17 cellular contexts compared by ENCODE assay signal in genomic region chr12:124432376-124432775, GRCh38.
DNase-seq lines count a peak whose midpoint lies in the region; ATAC-seq and TF ChIP-seq lines count a peak whose summit lies in the region.
"Had no signal": no experiment of that assay in that cellular context is flagged by ENCODE, and none has a peak within 500 bp of the region (broad histone marks: within the 10 kb centered on the region; RNA-seq: fewer than 3 reads in every experiment).

No MANE protein-coding gene starts in this region.

- no peak overlapping the region for H2AFZ ChIP-seq in mammary epithelial cell (ENCODE audit: low read depth, low read length)

- TF ChIP-seq CTCF in MCF 10A (IDR thresholded peaks at IDR 0.05; ENCODE audit: unreplicated experiment) (no peak), mammary epithelial cell (conservative IDR thresholded peaks at IDR 0.05 in 1 of 2, IDR thresholded peaks at IDR 0.05 in 1 of 2; ENCODE audit: extremely low read depth in 1 of 2, insufficient read depth in 1 of 2, low read depth in 1 of 2, low read length in 2 of 2) (no peak), gastroesophageal sphincter (IDR thresholded peaks at IDR 0.05) (no peak), natural killer cell (IDR thresholded peaks at IDR 0.05) (no peak), upper lobe of right lung (IDR thresholded peaks at IDR 0.05) (no peak)

- no peak for TF ChIP-seq EP300 in gastroesophageal sphincter (IDR thresholded peaks at IDR 0.05)

- POLR2A ChIA-PET in MCF 10A (lab: Yijun Ruan, JAX), result no interaction called here

- H3K4me3 ChIP-seq in mammary epithelial cell (replicated peaks in 1 of 3; ENCODE audit: insufficient read depth in 1 of 3, low read depth in 2 of 3, low read length in 3 of 3), result no peak overlapping the region
- no peak overlapping the region for H3K4me3 ChIP-seq in gastroesophageal sphincter
- H3K4me3 ChIP-seq in upper lobe of right lung, result no peak overlapping the region

- in situ Hi-C loops in mammary epithelial cell (cut with MboI; ENCODE audit: low sequenced_read_pairs in 2 of 2), result no loop called here

- TF ChIP-seq POLR2A in gastroesophageal sphincter (IDR thresholded peaks at IDR 0.05), result no peak

- no peak overlapping the region for H3K27ac ChIP-seq in mammary epithelial cell (ENCODE audit: insufficient read depth, low read depth, low read length)
- H3K27ac ChIP-seq in gastroesophageal sphincter, result peak overlapping the region in 3 of 4 donors; percentile 21 to 70 (median 65)
- H3K27ac ChIP-seq in upper lobe of right lung, result no peak overlapping the region
- H3K27ac ChIP-seq: WERI-Rb-1 had no signal

- H3K4me1 ChIP-seq in mammary epithelial cell (ENCODE audit: insufficient read depth, low read length) (no peaks in the 10 kb centered on the region), gastroesophageal sphincter (peaks cover 4 to 69% (median 27%) of the 10 kb centered on the region in 3 donors), upper lobe of right lung (peaks cover 33% of the 10 kb centered on the region)

- H3K27me3 ChIP-seq in mammary epithelial cell (ENCODE audit: insufficient read depth, low read length) (no peaks in the 10 kb centered on the region), gastroesophageal sphincter (no peaks in the 10 kb centered on the region), upper lobe of right lung (no peaks in the 10 kb centered on the region)

- CTCF ChIA-PET in MCF 10A (lab: Yijun Ruan, JAX) (no interaction called here), mammary epithelial cell (lab: Charles Lee; ENCODE audit: low non-redundant PET) (no interaction called here)

- no peak for DNase-seq in MCF 10A (ENCODE audit: unreplicated experiment)
- DNase-seq in mammary epithelial cell, result no peak
- no peak for DNase-seq in natural killer cell
- DNase-seq in upper lobe of right lung, result no peak
- DNase-seq in HCEC 1CT, result no peak
- DNase-seq: 8988T; CD8-positive, alpha-beta memory T cell; effector memory CD4-positive, alpha-beta T cell; GDM1; NCI-H1694; NCI-H526 treated with DMSO at 0.1 percent for 48 hours; nucleus accumbens; WERI-Rb-1 had no signal

- peaks cover 6% of the 10 kb centered on the region for H3K79me2 ChIP-seq in mammary epithelial cell (ENCODE audit: insufficient read depth, low read length)

- H3K9me3 ChIP-seq in mammary epithelial cell (replicated peaks; ENCODE audit: insufficient read depth, low read length) (no peaks in the 10 kb centered on the region), gastroesophageal sphincter (no peaks in the 10 kb centered on the region), upper lobe of right lung (no peaks in the 10 kb centered on the region)

- H3K27me3 Mint-ChIP-seq in MCF 10A (ENCODE audit: insufficient read depth, unreplicated experiment), result no peaks in the 10 kb centered on the region
- H3K27me3 Mint-ChIP-seq in natural killer cell (ENCODE audit: low read depth in 2 of 2), result peaks cover 0 to 4% of the 10 kb centered on the region in 2 donors
- H3K27me3 Mint-ChIP-seq: CD8-positive, alpha-beta memory T cell had no signal

- H4K20me1 ChIP-seq in mammary epithelial cell (ENCODE audit: insufficient read depth, low read length), result no peaks in the 10 kb centered on the region

- H3K27ac Mint-ChIP-seq in MCF 10A (ENCODE audit: low read depth, unreplicated experiment) (peak overlapping the region; percentile 2), natural killer cell (peak overlapping the region in 1 of 2 donors; percentile 49)
- H3K27ac Mint-ChIP-seq: activated T-helper 2 cell treated with anti-CD3 and anti-CD28 coated beads, Interferon-gamma antibody, Interleukin-2, Interleukin-4, amounts not matched to agents 10 μg/mL and 5 μg/mL and 100 μg/mL, durations not matched to agents 14 hours and 24 hours and 36 hours had no signal

- peaks cover 8% of the 10 kb centered on the region for H3K36me3 ChIP-seq in mammary epithelial cell (ENCODE audit: insufficient read depth, low read length)
- peaks cover 0 to 57% of the 10 kb centered on the region in 2 donors for H3K36me3 ChIP-seq in gastroesophageal sphincter
- H3K36me3 ChIP-seq in upper lobe of right lung, result peaks cover 38% of the 10 kb centered on the region

- 98% methylated on average over 5 of the region's 8 CpGs for WGBS in mammary epithelial cell (ENCODE audit: low coverage, missing lambda C conversion rate)
- no CpG with 5 or more reads among the region's 8 CpGs for WGBS in gastroesophageal sphincter (ENCODE audit: low coverage in 1 of 2), 2 donors

- dilution Hi-C loops in mammary epithelial cell (cut with HindIII; ENCODE audit: low sequenced_read_pairs), result no loop called here

- no peaks in the 10 kb centered on the region for H3K4me1 Mint-ChIP-seq in MCF 10A (ENCODE audit: insufficient read depth, unreplicated experiment)
- peaks cover 26 to 76% of the 10 kb centered on the region in 2 donors for H3K4me1 Mint-ChIP-seq in natural killer cell

- BruUV-seq in MCF 10A (replicated peaks; lab: Mats Ljungman, UMichigan) (no TSS peak), mammary epithelial cell (replicated peaks; lab: Mats Ljungman, UMichigan) (no TSS peak)

- H3K9me3 Mint-ChIP-seq in MCF 10A (ENCODE audit: unreplicated experiment) (no peaks in the 10 kb centered on the region), natural killer cell (no peaks in the 10 kb centered on the region)
- H3K9me3 Mint-ChIP-seq: activated T-helper 2 cell treated with anti-CD3 and anti-CD28 coated beads, Interferon-gamma antibody, Interleukin-2, Interleukin-4, amounts not matched to agents 10 μg/mL and 5 μg/mL and 100 μg/mL, durations not matched to agents 14 hours and 24 hours and 36 hours; CD8-positive, alpha-beta memory T cell had no signal

- H3K4me3 Mint-ChIP-seq in MCF 10A (ENCODE audit: unreplicated experiment) (no peak overlapping the region), natural killer cell (peak overlapping the region; percentile 4)
- H3K4me3 Mint-ChIP-seq: CD8-positive, alpha-beta memory T cell had no signal

- intact Hi-C loops in MCF 10A (cut with micrococcal nuclease) (no loop called here), mammary epithelial cell (cut with micrococcal nuclease) (no loop called here), natural killer cell (cut with micrococcal nuclease) (no loop called here), upper lobe of right lung (cut with DNase I) (no loop called here)

- ATAC-seq in gastroesophageal sphincter (no peak), natural killer cell (no peak), upper lobe of right lung (peak; percentile 50), HG02610 (IDR thresholded peaks at IDR 0.05; ENCODE audit: unreplicated experiment) (no peak), esophagus mucosa (no peak)

- no peak overlapping the region for H3K9ac ChIP-seq in mammary epithelial cell (ENCODE audit: insufficient read depth, low read length)

- H3K4me2 ChIP-seq in mammary epithelial cell (ENCODE audit: insufficient read depth, low read depth, low read length), result no peak overlapping the region

- H3K36me3 Mint-ChIP-seq in MCF 10A (ENCODE audit: insufficient read depth, unreplicated experiment) (peaks cover 47% of the 10 kb centered on the region), natural killer cell (no peaks in the 10 kb centered on the region)

Comparison
In these comparisons a context has a peak if more than half of its experiments do, and no peak if none do; other contexts are left out.
1. H3K27ac ChIP-seq: peak in gastroesophageal sphincter (3 of 4); none in mammary epithelial cell (single experiment) and upper lobe of right lung (single experiment).